Comparison of ENCODE assay signal across 20 cellular contexts in the genomic region with DNA sequence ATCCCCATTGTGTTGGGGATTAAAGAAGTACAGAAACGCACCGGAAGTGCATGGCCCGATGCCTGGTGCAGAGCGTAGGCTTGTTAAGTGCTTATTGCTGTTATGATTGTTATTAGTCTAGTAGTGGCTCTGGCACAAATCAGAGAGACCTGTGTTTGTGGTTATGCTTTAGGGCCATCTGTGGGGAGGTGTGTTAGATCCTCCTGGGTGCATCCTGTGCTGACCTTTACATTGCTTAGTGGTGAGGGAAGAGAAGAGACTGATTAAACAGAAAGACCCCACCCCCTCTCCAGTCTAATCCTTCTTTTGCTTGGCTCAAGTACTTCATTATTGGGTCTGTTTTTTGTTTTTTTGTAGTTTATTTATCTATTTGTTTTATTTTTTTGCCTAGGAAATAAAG.
"Had no signal": no experiment of that assay in that cellular context is flagged by ENCODE, and none has a peak within 500 bp of the region (broad histone marks: within the 10 kb centered on the region; RNA-seq: fewer than 3 reads in every experiment).

No MANE protein-coding gene starts in this region.

- H3K79me2 ChIP-seq: hepatocyte had no signal

- H3K27me3 ChIP-seq: adrenal gland, ascending aorta, brain microvascular endothelial cell, hepatocyte, stomach, suprapubic skin, tibial nerve had no signal

- H3K4me1 ChIP-seq: ascending aorta had no signal

- H2AFZ ChIP-seq: hepatocyte had no signal

- H3K36me3 Mint-ChIP-seq: activated naive CD4-positive, alpha-beta T cell treated with anti-CD3 and anti-CD28 coated beads, Interleukin-2, amount 50 U/mL, for 72 hours; stimulated activated memory B cell treated with anti-CD40 and anti-IgM and Interleukin-4, amounts not matched to agents 10 μg/mL and 1 μg/mL and 100 μg/mL, for 72 hours had no signal

- H3K9me3 ChIP-seq: adrenal gland, ascending aorta, stomach, suprapubic skin, tibial nerve had no signal

- H3K4me2 ChIP-seq: hepatocyte had no signal

- DNase-seq: activated CD4-positive, alpha-beta memory T cell treated with anti-CD3 and anti-CD28 coated beads, Interleukin-2, amount 10 ng/mL, durations not matched to agents 7 days and 5 days; activated CD4-positive, alpha-beta T cell treated with anti-CD3 and anti-CD28 coated beads, Interleukin-2, amount 10 ng/mL, durations not matched to agents 24 days and 14 days; activated gamma-delta T cell; brain microvascular endothelial cell; caudate nucleus; effector CD8-positive, alpha-beta T cell; glutamatergic neuron; left ventricle myocardium superior; nephron progenitor cell; small intestine; stomach had no signal

- H3K4me3 Mint-ChIP-seq: activated CD4-positive, alpha-beta memory T cell treated with anti-CD3 and anti-CD28 coated beads, Interleukin-2, amount 10 ng/mL, durations not matched to agents 7 days and 5 days; activated CD4-positive, alpha-beta T cell treated with anti-CD3 and anti-CD28 coated beads, Interleukin-2, amount 10 ng/mL, durations not matched to agents 24 days and 14 days; dendritic cell treated with granulocyte-macrophage colony-stimulating factor and Interleukin-4, amounts not matched to agents 40 ng/mL and 50 ng/mL, for 4 days; nephron progenitor cell; stimulated activated memory B cell treated with anti-CD40 and anti-IgM and Interleukin-4, amounts not matched to agents 10 μg/mL and 1 μg/mL and 100 μg/mL, for 72 hours; T-helper 1 cell treated with Interleukin-12 subunit alpha and Interleukin-12 subunit beta and Interleukin-4 antibody, amounts not matched to agents 30 μg/mL and 1 μg/mL, for 36 hours had no signal

- H3K27ac Mint-ChIP-seq: activated CD4-positive, alpha-beta memory T cell treated with anti-CD3 and anti-CD28 coated beads, Interleukin-2, amount 10 ng/mL, durations not matched to agents 7 days and 5 days; activated CD4-positive, alpha-beta T cell treated with anti-CD3 and anti-CD28 coated beads, Interleukin-2, amount 10 ng/mL, durations not matched to agents 24 days and 14 days; activated naive CD4-positive, alpha-beta T cell treated with anti-CD3 and anti-CD28 coated beads, Interleukin-2, amount 50 U/mL, for 72 hours; dendritic cell treated with granulocyte-macrophage colony-stimulating factor and Interleukin-4, amounts not matched to agents 40 ng/mL and 50 ng/mL, for 4 days; nephron progenitor cell; stimulated activated memory B cell treated with anti-CD40 and anti-IgM and Interleukin-4, amounts not matched to agents 10 μg/mL and 1 μg/mL and 100 μg/mL, for 72 hours; T-helper 1 cell treated with Interleukin-12 subunit alpha and Interleukin-12 subunit beta and Interleukin-4 antibody, amounts not matched to agents 30 μg/mL and 1 μg/mL, for 36 hours had no signal

- H3K36me3 ChIP-seq: adrenal gland, ascending aorta, brain microvascular endothelial cell, stomach, suprapubic skin, tibial nerve had no signal

- H3K4me3 ChIP-seq: adrenal gland, ascending aorta, hepatocyte, stomach, suprapubic skin, tibial nerve had no signal

- H3K27ac ChIP-seq: ascending aorta, brain microvascular endothelial cell, hepatocyte, stomach, suprapubic skin had no signal

- H3K9me3 Mint-ChIP-seq: activated CD4-positive, alpha-beta memory T cell treated with anti-CD3 and anti-CD28 coated beads, Interleukin-2, amount 10 ng/mL, durations not matched to agents 7 days and 5 days; activated CD4-positive, alpha-beta T cell treated with anti-CD3 and anti-CD28 coated beads, Interleukin-2, amount 10 ng/mL, durations not matched to agents 24 days and 14 days; activated naive CD4-positive, alpha-beta T cell treated with anti-CD3 and anti-CD28 coated beads, Interleukin-2, amount 50 U/mL, for 72 hours; dendritic cell treated with granulocyte-macrophage colony-stimulating factor and Interleukin-4, amounts not matched to agents 40 ng/mL and 50 ng/mL, for 4 days; nephron progenitor cell; stimulated activated memory B cell treated with anti-CD40 and anti-IgM and Interleukin-4, amounts not matched to agents 10 μg/mL and 1 μg/mL and 100 μg/mL, for 72 hours; T-helper 1 cell treated with Interleukin-12 subunit alpha and Interleukin-12 subunit beta and Interleukin-4 antibody, amounts not matched to agents 30 μg/mL and 1 μg/mL, for 36 hours had no signal
